Comparison of ENCODE assay signal across 8 cellular contexts in the genomic region with DNA sequence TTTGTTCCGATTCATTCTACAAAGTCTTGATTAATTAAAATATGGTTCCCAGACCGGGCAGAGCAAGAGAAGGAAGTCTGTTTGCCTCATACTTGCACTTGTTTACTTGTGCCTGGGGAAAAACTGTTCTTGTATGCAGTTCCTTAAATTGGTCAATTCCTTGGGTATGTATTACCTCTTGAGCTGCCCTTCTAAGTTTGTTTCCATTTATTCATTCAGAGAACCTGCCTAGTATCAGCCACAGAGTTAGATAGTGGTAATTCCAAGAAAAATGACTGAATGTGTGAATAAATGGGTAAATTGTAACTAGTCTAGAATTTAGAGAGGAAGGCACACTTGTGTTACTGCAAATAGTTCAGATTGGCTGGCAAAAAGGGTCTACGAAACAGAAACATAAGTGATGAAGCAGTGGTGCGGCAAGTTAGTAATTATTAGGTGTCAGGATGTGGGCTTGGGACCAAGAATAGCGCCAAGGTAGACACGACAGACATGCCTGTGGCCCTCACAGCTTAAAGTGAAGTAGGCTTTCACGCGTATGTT. TPM values are rescaled to one million over a fixed set of nuclear protein-coding genes. Genes with fewer than 3 reads are reported as not detected.
A peak's percentile ranks its signal among the peaks of the same experiment; 100 is the strongest.
DNase-seq lines count a peak whose midpoint lies in the region; ATAC-seq, FAIRE-seq and TF ChIP-seq lines count a peak whose summit lies in the region.

No MANE protein-coding gene starts in this region.

- H3K36me3 Mint-ChIP-seq in activated naive CD4-positive, alpha-beta T cell treated with anti-CD3 and anti-CD28 coated beads, Interleukin-2, amount 50 U/mL, for 72 hours = peaks cover 7 to 36% of the 10 kb centered on the region in 2 donors

- H3K27ac ChIP-seq in testis = no peak overlapping the region

- ATAC-seq in GM21447 (IDR thresholded peaks at IDR 0.05; ENCODE audit: unreplicated experiment) (peak; percentile 73), left colon (peak; percentile 44)
- peak; percentile 74 to 87 for ATAC-seq in activated naive CD4-positive, alpha-beta T cell treated with anti-CD3 and anti-CD28 coated beads, Interleukin-2, amount 50 U/mL, for 72 hours

- 44 to 56% methylated on average over 8 of the region's 8 CpGs for WGBS in testis, 2 donors

- TF ChIP-seq POLR2A in GM12891 (IDR thresholded peaks at IDR 0.05; ENCODE audit: low read depth, low read length) (no peak), testis (IDR thresholded peaks at IDR 0.05) (no peak)

- FAIRE-seq in GM12891 (lab: Jason Lieb, UNC) (peak; percentile 98), HTR-8/SVneo (lab: Jason Lieb, UNC) (peak; percentile 69)

- peaks cover 4 to 11% of the 10 kb centered on the region in 2 donors for H3K9me3 Mint-ChIP-seq in activated naive CD4-positive, alpha-beta T cell treated with anti-CD3 and anti-CD28 coated beads, Interleukin-2, amount 50 U/mL, for 72 hours

- intact Hi-C loops in left colon (cut with DNase I, micrococcal nuclease) = no loop called here
- intact Hi-C loops in testis (cut with DNase I; ENCODE audit: low total_unique reads) = no loop called here

- peak; percentile 47 for DNase-seq in GM12891 (ENCODE audit: insufficient read length, low spot score)
- no peak for DNase-seq in HTR-8/SVneo (ENCODE audit: insufficient read length, low spot score)
- peak in 1 of 2 donors; percentile 22 for DNase-seq in activated naive CD4-positive, alpha-beta T cell treated with anti-CD3 and anti-CD28 coated beads, Interleukin-2, amount 50 U/mL, for 72 hours (ENCODE audit: low spot score in 2 of 2)
- DNase-seq in left colon = no peak
- DNase-seq in testis = no peak
- DNase-seq in COLO668 (lab: John Stamatoyannopoulos, UW; ENCODE audit: unreplicated experiment) = no peak
- no peak for DNase-seq in NK-92 treated with Interleukin-12 subunit alpha and Interleukin-12 subunit beta, amount 100 ng/mL, for 24 hours (lab: John Stamatoyannopoulos, UW)

- H3K4me1 ChIP-seq in testis = no peaks in the 10 kb centered on the region

- no peaks in the 10 kb centered on the region for H3K9me3 ChIP-seq in testis

- peak overlapping the region; percentile 84 to 99 for H3K27ac Mint-ChIP-seq in activated naive CD4-positive, alpha-beta T cell treated with anti-CD3 and anti-CD28 coated beads, Interleukin-2, amount 50 U/mL, for 72 hours

- H3K27me3 ChIP-seq in testis = no peaks in the 10 kb centered on the region

- TF ChIP-seq CTCF in testis (IDR thresholded peaks at IDR 0.05) = no peak

- peak overlapping the region; percentile 69 to 74 for H3K4me3 ChIP-seq in testis

- no peaks in the 10 kb centered on the region for H3K36me3 ChIP-seq in testis (ENCODE audit: low read depth, missing control alignments)

TF ChIP-seq in GM12891, 5 proteins besides CTCF, POLR2A, EP300 and RAD21:
- TF ChIP-seq POU2F2 (IDR thresholded peaks at IDR 0.05; ENCODE audit: low read depth, low read length) (peak; percentile 43; the same call in 1 of the 2 replicates), POLR2AphosphoS5 (IDR thresholded peaks at IDR 0.05; ENCODE audit: low read depth, low read length) (no peak), SPI1 (IDR thresholded peaks at IDR 0.05; ENCODE audit: low read depth, low read length) (peak; percentile 89)
TF ChIP-seq in GM12891: peak in this region for 2.

RNA-seq across cellular contexts. Expression of a gene that starts 0.5 kb away (rescaled TPM):
- 0.08 TPM for polyA plus RNA-seq in GM12891 (2012; ENCODE audit: low read depth, missing spikeins)
- total RNA-seq in activated naive CD4-positive, alpha-beta T cell treated with anti-CD3 and anti-CD28 coated beads, Interleukin-2, amount 50 U/mL, for 72 hours = 1 to 10 TPM in 1 of 2 donors, under 1 TPM in 1; 0.05 to 1.1 TPM
- total RNA-seq in left colon (under 1 TPM in 1 of 2 donors, not detected in 1; 0.06 TPM), testis (1 to 10 TPM; 5.3 to 9.4 TPM)
- 21.2 TPM for polyA plus RNA-seq in testis (ENCODE audit: insufficient read depth, low read depth, low replicate concordance)

RNA-seq across cellular contexts. Expression of a gene that starts 43.0 kb away (rescaled TPM):
- polyA plus RNA-seq in GM12891 (2012; ENCODE audit: low read depth, missing spikeins) = not detected
- not detected for total RNA-seq in activated naive CD4-positive, alpha-beta T cell treated with anti-CD3 and anti-CD28 coated beads, Interleukin-2, amount 50 U/mL, for 72 hours
- not detected for total RNA-seq in left colon
- total RNA-seq in testis = 1 to 10 TPM; 1.0 to 1.2 TPM
- polyA plus RNA-seq in testis (ENCODE audit: insufficient read depth, low read depth, low replicate concordance) = 0.90 TPM

RNA-seq across cellular contexts. Expression of a gene that starts 48.0 kb away (rescaled TPM):
- polyA plus RNA-seq in GM12891 (2012; ENCODE audit: low read depth, missing spikeins) = 0.12 TPM
- total RNA-seq in activated naive CD4-positive, alpha-beta T cell treated with anti-CD3 and anti-CD28 coated beads, Interleukin-2, amount 50 U/mL, for 72 hours = under 1 TPM; 0.39 to 0.71 TPM
- total RNA-seq in left colon = under 1 TPM in 1 of 2 donors, not detected in 1; 0.18 TPM
- 1 to 10 TPM; 6.9 to 8.7 TPM for total RNA-seq in testis
- 5.4 TPM for polyA plus RNA-seq in testis (ENCODE audit: insufficient read depth, low read depth, low replicate concordance)

Comparison
In these comparisons a context has a peak if more than half of its experiments do, and no peak if none do; other contexts are left out.
1. RNA of a gene that starts 48.0 kb away (total RNA-seq): 6.9 to 8.7 TPM in testis; 0.39 to 0.71 TPM in activated naive CD4-positive, alpha-beta T cell treated with anti-CD3 and anti-CD28 coated beads, Interleukin-2, amount 50 U/mL, for 72 hours and 0.18 TPM in left colon; every median in the first group is over 4 times any median in the second.
2. Peak in every context shown above with its lines, with median percentiles within 50 percentile points of each other: ATAC-seq.